ENCODE assay signal across 21 cellular contexts in the genomic region with DNA sequence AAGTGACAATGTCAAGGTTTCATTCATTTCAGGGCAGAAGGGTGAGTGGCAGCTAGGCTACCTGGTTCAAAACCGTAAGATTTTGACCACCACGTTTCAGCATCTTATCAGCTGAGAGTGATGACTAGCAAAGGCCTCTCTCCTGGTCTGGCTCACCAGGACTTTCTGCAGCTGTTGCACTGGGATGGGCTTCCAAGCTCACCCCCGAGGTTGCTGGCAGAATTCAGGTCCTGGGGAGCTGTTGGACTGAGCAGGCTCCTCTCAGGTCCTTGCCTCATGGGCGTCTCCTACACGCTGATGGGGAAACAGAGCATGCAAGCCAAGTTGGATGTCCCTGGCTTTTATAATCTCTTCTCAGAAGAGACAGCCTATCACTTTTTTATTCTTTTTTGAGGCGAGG.
A peak's percentile ranks its signal among the peaks of the same experiment; 100 is the strongest.
DNase-seq lines count a peak whose midpoint lies in the region; ATAC-seq and TF ChIP-seq lines count a peak whose summit lies in the region.
"Had no signal": no experiment of that assay in that cellular context is flagged by ENCODE, and none has a peak within 500 bp of the region (broad histone marks: within the 10 kb centered on the region; RNA-seq: fewer than 3 reads in every experiment).

No MANE protein-coding gene starts in this region.

- POLR2A ChIA-PET in MCF 10A (lab: Yijun Ruan, JAX) = interaction anchor here (0.9 kb wide), 1 partner anchor 42 kb away, joined by 3 read pairs; no protein-coding TSS in a partner anchor

- ATAC-seq in heart right ventricle (no peak), Right ventricle myocardium superior (ENCODE audit: poor library complexity) (no peak), lung (ENCODE audit: insufficient read depth, low FRiP score) (no peak), thoracic aorta (ENCODE audit: insufficient number of reproducible peaks, low FRiP score, low read depth) (no peak)
- ATAC-seq: GM12878 had no signal

- peaks cover 2% of the 10 kb centered on the region for H3K4me1 Mint-ChIP-seq in glutamatergic neuron (ENCODE audit: low read depth, unreplicated experiment)
- peaks cover 32% of the 10 kb centered on the region for H3K4me1 Mint-ChIP-seq in MCF 10A (ENCODE audit: insufficient read depth, unreplicated experiment)
- H3K4me1 Mint-ChIP-seq: CD8-positive, alpha-beta memory T cell had no signal

- no peaks in the 10 kb centered on the region for H3K9me3 ChIP-seq in heart right ventricle
- no peaks in the 10 kb centered on the region for H3K9me3 ChIP-seq in lung (ENCODE audit: control insufficient read depth in 2 of 2, insufficient read depth in 1 of 2, low read length in 1 of 2)
- H3K9me3 ChIP-seq in thoracic aorta = no peaks in the 10 kb centered on the region

- DNase-seq in heart right ventricle (no peak), Right ventricle myocardium superior (no peak), amniotic epithelial cell (ENCODE audit: low read depth) (peak; percentile 39), lung (ENCODE audit: low spot score) (no peak), thoracic aorta (ENCODE audit: low spot score) (no peak), glutamatergic neuron (no peak), MCF 10A (ENCODE audit: unreplicated experiment) (no peak), SIG-M5 (lab: John Stamatoyannopoulos, UW) (no peak)
- DNase-seq: 8988T; CD8-positive, alpha-beta memory T cell; DND-41; GM23248; HCEC 1CT; MV-4-11; NCI-H1417 treated with DMSO at 0.1 percent for 48 hours; NCI-H2029; NCI-H2171 treated with DMSO at 0.1 percent for 48 hours; NCI-H82 had no signal

- CTCF ChIA-PET in MCF 10A (lab: Yijun Ruan, JAX) = no interaction called here

- no peaks in the 10 kb centered on the region for H3K27me3 ChIP-seq in heart right ventricle
- H3K27me3 ChIP-seq in lung (ENCODE audit: control insufficient read depth, insufficient read depth) = no peaks in the 10 kb centered on the region
- H3K27me3 ChIP-seq in thoracic aorta (replicated peaks; ENCODE audit: insufficient read depth) = no peaks in the 10 kb centered on the region
- H3K27me3 ChIP-seq: BLaER1 had no signal

- H3K4me1 ChIP-seq in heart right ventricle (peaks cover 10 to 42% (median 25%) of the 10 kb centered on the region in 9 donors), lung (ENCODE audit: control insufficient read depth in 2 of 2, insufficient read depth in 2 of 2, low read length in 2 of 2) (peaks cover 3 to 14% of the 10 kb centered on the region in 2 donors), thoracic aorta (ENCODE audit: control insufficient read depth in 1 of 2, low read depth in 2 of 2) (peaks cover 47 to 72% of the 10 kb centered on the region in 2 donors)
- H3K4me1 ChIP-seq: BLaER1 had no signal

- H3K36me3 Mint-ChIP-seq in glutamatergic neuron (ENCODE audit: unreplicated experiment) (peaks cover 4% of the 10 kb centered on the region), MCF 10A (ENCODE audit: insufficient read depth, unreplicated experiment) (no peaks in the 10 kb centered on the region)

- H3K9me3 Mint-ChIP-seq in glutamatergic neuron (ENCODE audit: unreplicated experiment) = peaks cover 5% of the 10 kb centered on the region
- peaks cover 7% of the 10 kb centered on the region for H3K9me3 Mint-ChIP-seq in MCF 10A (ENCODE audit: unreplicated experiment)

- H3K4me3 ChIP-seq in heart right ventricle = no peak overlapping the region
- H3K4me3 ChIP-seq in lung = no peak overlapping the region
- no peak overlapping the region for H3K4me3 ChIP-seq in thoracic aorta
- H3K4me3 ChIP-seq: BLaER1, GM12878, GM23248 had no signal

- H3K27me3 Mint-ChIP-seq in glutamatergic neuron (ENCODE audit: unreplicated experiment) = peaks cover 2% of the 10 kb centered on the region
- H3K27me3 Mint-ChIP-seq in MCF 10A (ENCODE audit: insufficient read depth, unreplicated experiment) = no peaks in the 10 kb centered on the region

- TF ChIP-seq CTCF in heart right ventricle (IDR thresholded peaks at IDR 0.05) (no peak), lung (IDR thresholded peaks at IDR 0.05; ENCODE audit: control extremely low read depth, extremely low read depth) (no peak), thoracic aorta (IDR thresholded peaks at IDR 0.05) (no peak), glutamatergic neuron (IDR thresholded peaks at IDR 0.05; ENCODE audit: partially characterized antibody, unreplicated experiment) (no peak), MCF 10A (IDR thresholded peaks at IDR 0.05; ENCODE audit: unreplicated experiment) (no peak)

- H3K4me3 Mint-ChIP-seq in glutamatergic neuron (ENCODE audit: unreplicated experiment) = no peak overlapping the region
- H3K4me3 Mint-ChIP-seq in MCF 10A (ENCODE audit: unreplicated experiment) = no peak overlapping the region
- H3K4me3 Mint-ChIP-seq: CD8-positive, alpha-beta memory T cell had no signal

- no TSS peak for BruUV-seq in MCF 10A (replicated peaks; lab: Mats Ljungman, UMichigan)

- WGBS in heart right ventricle, 2 donors = 54 to 62% methylated on average over 6 of the region's 6 CpGs
- WGBS in lung, 2 donors = 71 to 81% methylated on average over 6 of the region's 6 CpGs

- H3K27ac Mint-ChIP-seq in glutamatergic neuron (ENCODE audit: unreplicated experiment) (no peak overlapping the region), MCF 10A (ENCODE audit: low read depth, unreplicated experiment) (no peak overlapping the region)
- H3K27ac Mint-ChIP-seq: CD8-positive, alpha-beta memory T cell had no signal

- peak overlapping the region in 6 of 10 donors; percentile 73 to 85 (median 74) for H3K27ac ChIP-seq in heart right ventricle
- peak overlapping the region; percentile 7 to 87 for H3K27ac ChIP-seq in lung (ENCODE audit: low read depth in 1 of 2, low read length in 1 of 2)
- H3K27ac ChIP-seq in thoracic aorta = peak overlapping the region; percentile 75 to 77
- H3K27ac ChIP-seq: BLaER1, GM23248, HL-60 had no signal

- H3K36me3 ChIP-seq in heart right ventricle (no peaks in the 10 kb centered on the region), lung (ENCODE audit: control insufficient read depth in 2 of 2, insufficient read depth in 2 of 2, low read length in 2 of 2) (no peaks in the 10 kb centered on the region), thoracic aorta (no peaks in the 10 kb centered on the region)
- H3K36me3 ChIP-seq: BLaER1 had no signal

- intact Hi-C loops in heart right ventricle (cut with DNase I) (no loop called here), Right ventricle myocardium superior (cut with DNase I) (no loop called here), MCF 10A (cut with micrococcal nuclease) (no loop called here)
